Comparison of ENCODE assay signal across 1 cellular context in the genomic region with DNA sequence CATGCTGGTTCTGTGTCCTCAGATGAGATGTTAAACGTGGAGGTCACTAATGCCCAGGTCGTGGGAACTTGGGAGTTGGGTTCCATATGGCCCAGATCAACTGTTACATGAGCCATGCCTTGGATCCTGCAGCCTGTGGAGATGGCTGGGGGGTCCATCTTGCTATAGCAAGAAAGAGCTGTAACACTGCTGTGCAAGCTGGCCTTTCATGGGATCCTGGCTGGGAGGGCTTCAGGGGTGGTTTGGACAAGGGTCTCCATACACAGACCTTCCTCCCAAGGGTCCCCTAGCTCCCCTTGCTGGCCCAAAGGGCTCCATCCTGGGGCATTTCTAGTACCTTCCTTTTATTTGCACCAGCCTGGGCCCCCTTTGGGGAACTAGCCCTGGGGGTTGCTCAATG.
TF ChIP-seq lines count a peak whose summit lies in the region.

No MANE protein-coding gene starts in this region.

TF ChIP-seq in H1, 55 proteins besides CTCF, POLR2A, EP300 and RAD21 (continued from another document):
- TF ChIP-seq TEAD4 (IDR thresholded peaks at IDR 0.05; ENCODE audit: low read depth, low read length) (no peak), TBP (IDR thresholded peaks at IDR 0.05; ENCODE audit: low read depth, low read length) (no peak), GABPA (IDR thresholded peaks at IDR 0.05; ENCODE audit: borderline replicate concordance, insufficient read depth, low read length) (no peak), SAP30 (IDR thresholded peaks at IDR 0.05; ENCODE audit: insufficient read depth, insufficient replicate concordance, low read length) (no peak), RBBP5 (IDR thresholded peaks at IDR 0.05; ENCODE audit: borderline replicate concordance, low read depth, low read length) (no peak), SIRT6 (IDR thresholded peaks at IDR 0.05; ENCODE audit: low read length) (no peak)
- TF ChIP-seq, protein P1, sequence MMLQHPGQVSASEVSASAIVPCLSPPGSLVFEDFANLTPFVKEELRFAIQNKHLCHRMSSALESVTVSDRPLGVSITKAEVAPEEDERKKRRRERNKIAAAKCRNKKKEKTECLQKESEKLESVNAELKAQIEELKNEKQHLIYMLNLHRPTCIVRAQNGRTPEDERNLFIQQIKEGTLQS (IDR thresholded peaks at IDR 0.05; ENCODE audit: insufficient read depth, low read depth, low read length) = no peak
- TF ChIP-seq, protein P2, sequence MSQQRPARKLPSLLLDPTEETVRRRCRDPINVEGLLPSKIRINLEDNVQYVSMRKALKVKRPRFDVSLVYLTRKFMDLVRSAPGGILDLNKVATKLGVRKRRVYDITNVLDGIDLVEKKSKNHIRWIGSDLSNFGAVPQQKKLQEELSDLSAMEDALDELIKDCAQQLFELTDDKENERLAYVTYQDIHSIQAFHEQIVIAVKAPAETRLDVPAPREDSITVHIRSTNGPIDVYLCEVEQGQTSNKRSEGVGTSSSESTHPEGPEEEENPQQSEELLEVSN (IDR thresholded peaks at IDR 0.05) = no peak
